ENCODE assay signal across 1 cellular context in the genomic region with DNA sequence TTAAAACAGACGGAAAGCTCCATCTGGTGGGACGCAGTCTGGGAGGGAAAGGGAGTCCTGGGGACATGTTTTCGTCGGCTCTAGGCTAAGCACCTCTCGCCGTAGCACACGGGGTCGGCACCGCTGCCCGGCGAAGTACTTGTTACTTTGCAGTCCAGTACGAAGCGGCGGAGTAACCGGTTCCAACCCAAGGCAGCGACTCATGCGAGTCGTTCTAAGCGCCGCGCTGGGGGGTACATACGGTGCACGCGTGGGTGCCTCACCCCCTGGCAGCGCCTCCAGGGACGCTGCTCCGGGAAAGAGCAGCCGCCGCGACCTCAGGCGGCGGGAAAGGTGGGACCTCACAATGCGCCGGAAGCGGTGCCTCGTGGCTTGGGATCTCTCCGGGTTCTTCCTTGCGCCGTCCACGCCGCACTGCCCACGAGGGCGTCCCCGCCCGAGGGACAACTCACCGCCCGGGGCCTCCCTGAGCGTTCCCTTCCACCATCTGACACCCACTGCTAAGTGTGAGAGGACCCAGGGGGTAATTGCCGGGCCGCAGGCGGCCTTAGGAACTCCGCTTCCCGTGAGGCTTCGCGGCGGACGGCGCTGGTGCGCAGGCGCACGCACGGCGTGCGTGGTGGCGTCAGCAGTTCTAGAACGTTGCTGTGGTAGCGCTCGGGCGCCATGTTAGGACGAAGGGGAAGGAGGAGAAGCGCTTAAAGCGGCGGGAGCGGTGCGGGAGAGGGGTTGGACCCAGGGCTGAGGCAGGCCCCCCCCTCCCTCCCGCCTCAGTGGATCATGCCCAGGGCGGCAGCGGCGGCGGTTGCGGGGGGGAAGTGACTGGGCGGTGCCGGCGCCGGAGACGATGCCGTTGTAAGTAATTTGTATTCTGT.
A peak's percentile ranks its signal among the peaks of the same experiment; 100 is the strongest.
TF ChIP-seq lines count a peak whose summit lies in the region.

A gene (plus strand): TSS at position 637 of the 875 bp plus-strand sequence. CDS start 211 bp downstream, at position 848.

TF ChIP-seq in GM12878, 131 proteins besides CTCF, POLR2A, EP300 and RAD21 (continued from another document and continues in another):
- 0 out of 2 replicates have a peak, but pooled peaks have one; percentile 7 for TF ChIP-seq MTA2 (IDR thresholded peaks at IDR 0.05; ENCODE audit: low read depth)
- no peak for TF ChIP-seq ZZZ3 (IDR thresholded peaks at IDR 0.05; ENCODE audit: control insufficient read depth, insufficient read length, low read depth)
- peak; percentile 83 for TF ChIP-seq SIX5 (IDR thresholded peaks at IDR 0.05; ENCODE audit: low read depth, low read length, severe bottlenecking)
- TF ChIP-seq EZH2 (IDR thresholded peaks at IDR 0.05; ENCODE audit: borderline replicate concordance, control insufficient read depth, low read depth, low read length), result no peak
- no peak for TF ChIP-seq ZNF384 (IDR thresholded peaks at IDR 0.05; ENCODE audit: borderline replicate concordance, low read depth, low read length)
- TF ChIP-seq, protein P1, sequence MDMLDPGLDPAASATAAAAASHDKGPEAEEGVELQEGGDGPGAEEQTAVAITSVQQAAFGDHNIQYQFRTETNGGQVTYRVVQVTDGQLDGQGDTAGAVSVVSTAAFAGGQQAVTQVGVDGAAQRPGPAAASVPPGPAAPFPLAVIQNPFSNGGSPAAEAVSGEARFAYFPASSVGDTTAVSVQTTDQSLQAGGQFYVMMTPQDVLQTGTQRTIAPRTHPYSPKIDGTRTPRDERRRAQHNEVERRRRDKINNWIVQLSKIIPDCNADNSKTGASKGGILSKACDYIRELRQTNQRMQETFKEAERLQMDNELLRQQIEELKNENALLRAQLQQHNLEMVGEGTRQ (IDR thresholded peaks at IDR 0.05; ENCODE audit: borderline replicate concordance, low read depth, low read length), result no peak
- no peak for TF ChIP-seq CHD4 (IDR thresholded peaks at IDR 0.05)
- TF ChIP-seq EED (IDR thresholded peaks at IDR 0.05; ENCODE audit: low read depth), result peak; percentile 64
- TF ChIP-seq, protein P2, sequence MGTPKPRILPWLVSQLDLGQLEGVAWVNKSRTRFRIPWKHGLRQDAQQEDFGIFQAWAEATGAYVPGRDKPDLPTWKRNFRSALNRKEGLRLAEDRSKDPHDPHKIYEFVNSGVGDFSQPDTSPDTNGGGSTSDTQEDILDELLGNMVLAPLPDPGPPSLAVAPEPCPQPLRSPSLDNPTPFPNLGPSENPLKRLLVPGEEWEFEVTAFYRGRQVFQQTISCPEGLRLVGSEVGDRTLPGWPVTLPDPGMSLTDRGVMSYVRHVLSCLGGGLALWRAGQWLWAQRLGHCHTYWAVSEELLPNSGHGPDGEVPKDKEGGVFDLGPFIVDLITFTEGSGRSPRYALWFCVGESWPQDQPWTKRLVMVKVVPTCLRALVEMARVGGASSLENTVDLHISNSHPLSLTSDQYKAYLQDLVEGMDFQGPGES (IDR thresholded peaks at IDR 0.05), result no peak
- TF ChIP-seq SREBF1 (IDR thresholded peaks at IDR 0.05; ENCODE audit: low read length), result no peak
- TF ChIP-seq IRF4 (IDR thresholded peaks at IDR 0.05; ENCODE audit: low read depth, low read length), result no peak
- TF ChIP-seq SRF (IDR thresholded peaks at IDR 0.05; ENCODE audit: low read depth in 2 of 2, low read length in 2 of 2), result 0 out of 4 replicates have a peak, but pooled peaks of 1 of the 2 experiments have one; percentile 9
- TF ChIP-seq ZNF217 (IDR thresholded peaks at IDR 0.05), result no peak
- no peak for TF ChIP-seq MTA3 (IDR thresholded peaks at IDR 0.05; ENCODE audit: borderline replicate concordance, low read length)
- TF ChIP-seq KAT2A (conservative IDR thresholded peaks at IDR 0.05; ENCODE audit: control insufficient read depth, low read depth, low read length), result no peak
- TF ChIP-seq ATF7 (IDR thresholded peaks at IDR 0.05; ENCODE audit: low read depth), result no peak
- TF ChIP-seq RBBP5 (conservative IDR thresholded peaks at IDR 0.05), result no peak
- TF ChIP-seq, protein P3, sequence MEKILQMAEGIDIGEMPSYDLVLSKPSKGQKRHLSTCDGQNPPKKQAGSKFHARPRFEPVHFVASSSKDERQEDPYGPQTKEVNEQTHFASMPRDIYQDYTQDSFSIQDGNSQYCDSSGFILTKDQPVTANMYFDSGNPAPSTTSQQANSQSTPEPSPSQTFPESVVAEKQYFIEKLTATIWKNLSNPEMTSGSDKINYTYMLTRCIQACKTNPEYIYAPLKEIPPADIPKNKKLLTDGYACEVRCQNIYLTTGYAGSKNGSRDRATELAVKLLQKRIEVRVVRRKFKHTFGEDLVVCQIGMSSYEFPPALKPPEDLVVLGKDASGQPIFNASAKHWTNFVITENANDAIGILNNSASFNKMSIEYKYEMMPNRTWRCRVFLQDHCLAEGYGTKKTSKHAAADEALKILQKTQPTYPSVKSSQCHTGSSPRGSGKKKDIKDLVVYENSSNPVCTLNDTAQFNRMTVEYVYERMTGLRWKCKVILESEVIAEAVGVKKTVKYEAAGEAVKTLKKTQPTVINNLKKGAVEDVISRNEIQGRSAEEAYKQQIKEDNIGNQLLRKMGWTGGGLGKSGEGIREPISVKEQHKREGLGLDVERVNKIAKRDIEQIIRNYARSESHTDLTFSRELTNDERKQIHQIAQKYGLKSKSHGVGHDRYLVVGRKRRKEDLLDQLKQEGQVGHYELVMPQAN (conservative IDR thresholded peaks at IDR 0.05), result peak; percentile 59
- no peak for TF ChIP-seq RAD51 (IDR thresholded peaks at IDR 0.05)
- TF ChIP-seq HDAC2 (IDR thresholded peaks at IDR 0.05), result peak; percentile 76; the same call in 1 of the 2 replicates
- TF ChIP-seq SIN3A (IDR thresholded peaks at IDR 0.05; ENCODE audit: low read depth, low read length), result peak; percentile 50
- TF ChIP-seq, protein P4, sequence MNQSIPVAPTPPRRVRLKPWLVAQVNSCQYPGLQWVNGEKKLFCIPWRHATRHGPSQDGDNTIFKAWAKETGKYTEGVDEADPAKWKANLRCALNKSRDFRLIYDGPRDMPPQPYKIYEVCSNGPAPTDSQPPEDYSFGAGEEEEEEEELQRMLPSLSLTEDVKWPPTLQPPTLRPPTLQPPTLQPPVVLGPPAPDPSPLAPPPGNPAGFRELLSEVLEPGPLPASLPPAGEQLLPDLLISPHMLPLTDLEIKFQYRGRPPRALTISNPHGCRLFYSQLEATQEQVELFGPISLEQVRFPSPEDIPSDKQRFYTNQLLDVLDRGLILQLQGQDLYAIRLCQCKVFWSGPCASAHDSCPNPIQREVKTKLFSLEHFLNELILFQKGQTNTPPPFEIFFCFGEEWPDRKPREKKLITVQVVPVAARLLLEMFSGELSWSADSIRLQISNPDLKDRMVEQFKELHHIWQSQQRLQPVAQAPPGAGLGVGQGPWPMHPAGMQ (IDR thresholded peaks at IDR 0.05; ENCODE audit: borderline replicate concordance), result no peak
- peak; percentile 83 for TF ChIP-seq TAF1 (IDR thresholded peaks at IDR 0.05; ENCODE audit: borderline replicate concordance, low read depth, low read length)
- TF ChIP-seq ETV6 (conservative IDR thresholded peaks at IDR 0.05 in 1 of 2, IDR thresholded peaks at IDR 0.05 in 1 of 2; ENCODE audit: borderline replicate concordance in 1 of 2, low read depth in 1 of 2), result no peak
- no peak for TF ChIP-seq MEF2B (IDR thresholded peaks at IDR 0.05; ENCODE audit: partially characterized antibody, poor library complexity, severe bottlenecking)
- peak; percentile 51 for TF ChIP-seq NR2F1 (conservative IDR thresholded peaks at IDR 0.05)
- no peak for TF ChIP-seq MYB (IDR thresholded peaks at IDR 0.05; ENCODE audit: borderline replicate concordance, low read depth, low read length)
- 0 out of 2 replicates have a peak, but pooled peaks have one; percentile 74 for TF ChIP-seq TCF3 (IDR thresholded peaks at IDR 0.05; ENCODE audit: borderline replicate concordance, insufficient read depth, low read depth, low read length)
- TF ChIP-seq CBX3 (IDR thresholded peaks at IDR 0.05; ENCODE audit: borderline replicate concordance, low read depth), result no peak
- peak; percentile 73 for TF ChIP-seq MYC (IDR thresholded peaks at IDR 0.05; ENCODE audit: insufficient read depth, insufficient read length, insufficient replicate concordance, low read length, severe bottlenecking)
- TF ChIP-seq, protein P5, sequence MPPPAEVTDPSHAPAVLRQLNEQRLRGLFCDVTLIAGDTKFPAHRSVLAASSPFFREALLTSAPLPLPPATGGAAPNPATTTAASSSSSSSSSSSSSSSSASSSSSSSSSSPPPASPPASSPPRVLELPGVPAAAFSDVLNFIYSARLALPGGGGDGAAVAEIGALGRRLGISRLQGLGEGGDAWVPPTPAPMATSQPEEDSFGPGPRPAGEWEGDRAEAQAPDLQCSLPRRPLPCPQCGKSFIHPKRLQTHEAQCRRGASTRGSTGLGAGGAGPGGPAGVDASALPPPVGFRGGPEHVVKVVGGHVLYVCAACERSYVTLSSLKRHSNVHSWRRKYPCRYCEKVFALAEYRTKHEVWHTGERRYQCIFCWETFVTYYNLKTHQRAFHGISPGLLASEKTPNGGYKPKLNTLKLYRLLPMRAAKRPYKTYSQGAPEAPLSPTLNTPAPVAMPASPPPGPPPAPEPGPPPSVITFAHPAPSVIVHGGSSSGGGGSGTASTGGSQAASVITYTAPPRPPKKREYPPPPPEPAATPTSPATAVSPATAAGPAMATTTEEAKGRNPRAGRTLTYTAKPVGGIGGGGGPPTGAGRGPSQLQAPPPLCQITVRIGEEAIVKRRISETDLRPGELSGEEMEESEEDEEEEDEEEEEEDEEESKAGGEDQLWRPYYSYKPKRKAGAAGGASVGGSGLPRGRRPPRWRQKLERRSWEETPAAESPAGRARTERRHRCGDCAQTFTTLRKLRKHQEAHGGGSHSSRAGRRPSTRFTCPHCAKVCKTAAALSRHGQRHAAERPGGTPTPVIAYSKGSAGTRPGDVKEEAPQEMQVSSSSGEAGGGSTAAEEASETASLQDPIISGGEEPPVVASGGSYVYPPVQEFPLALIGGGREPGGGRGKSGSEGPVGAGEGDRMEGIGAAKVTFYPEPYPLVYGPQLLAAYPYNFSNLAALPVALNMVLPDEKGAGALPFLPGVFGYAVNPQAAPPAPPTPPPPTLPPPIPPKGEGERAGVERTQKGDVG (CRISPR knock-in tag; IDR thresholded peaks at IDR 0.05), result no peak
- no peak for TF ChIP-seq STAT1 (conservative IDR thresholded peaks at IDR 0.05)
- 0 out of 2 replicates have a peak, but pooled peaks have one; percentile 19 for TF ChIP-seq SMARCA5 (IDR thresholded peaks at IDR 0.05)
- no peak for TF ChIP-seq FOXM1 (IDR thresholded peaks at IDR 0.05; ENCODE audit: low read depth, low read length)
- TF ChIP-seq, protein P6, sequence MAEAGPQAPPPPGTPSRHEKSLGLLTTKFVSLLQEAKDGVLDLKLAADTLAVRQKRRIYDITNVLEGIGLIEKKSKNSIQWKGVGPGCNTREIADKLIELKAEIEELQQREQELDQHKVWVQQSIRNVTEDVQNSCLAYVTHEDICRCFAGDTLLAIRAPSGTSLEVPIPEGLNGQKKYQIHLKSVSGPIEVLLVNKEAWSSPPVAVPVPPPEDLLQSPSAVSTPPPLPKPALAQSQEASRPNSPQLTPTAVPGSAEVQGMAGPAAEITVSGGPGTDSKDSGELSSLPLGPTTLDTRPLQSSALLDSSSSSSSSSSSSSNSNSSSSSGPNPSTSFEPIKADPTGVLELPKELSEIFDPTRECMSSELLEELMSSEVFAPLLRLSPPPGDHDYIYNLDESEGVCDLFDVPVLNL (IDR thresholded peaks at IDR 0.05; ENCODE audit: low read depth, low read length), result no peak
- peak; percentile 96 for TF ChIP-seq YY1 (IDR thresholded peaks at IDR 0.05; ENCODE audit: low read depth, low read length)
- TF ChIP-seq, protein P7, sequence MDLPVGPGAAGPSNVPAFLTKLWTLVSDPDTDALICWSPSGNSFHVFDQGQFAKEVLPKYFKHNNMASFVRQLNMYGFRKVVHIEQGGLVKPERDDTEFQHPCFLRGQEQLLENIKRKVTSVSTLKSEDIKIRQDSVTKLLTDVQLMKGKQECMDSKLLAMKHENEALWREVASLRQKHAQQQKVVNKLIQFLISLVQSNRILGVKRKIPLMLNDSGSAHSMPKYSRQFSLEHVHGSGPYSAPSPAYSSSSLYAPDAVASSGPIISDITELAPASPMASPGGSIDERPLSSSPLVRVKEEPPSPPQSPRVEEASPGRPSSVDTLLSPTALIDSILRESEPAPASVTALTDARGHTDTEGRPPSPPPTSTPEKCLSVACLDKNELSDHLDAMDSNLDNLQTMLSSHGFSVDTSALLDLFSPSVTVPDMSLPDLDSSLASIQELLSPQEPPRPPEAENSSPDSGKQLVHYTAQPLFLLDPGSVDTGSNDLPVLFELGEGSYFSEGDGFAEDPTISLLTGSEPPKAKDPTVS (IDR thresholded peaks at IDR 0.05; ENCODE audit: low read depth, low read length), result peak; percentile 36; the same call in 1 of the 2 replicates
- peak; percentile 88 for TF ChIP-seq GATAD2B (conservative IDR thresholded peaks at IDR 0.05; ENCODE audit: low read depth)
- no peak for TF ChIP-seq NFIC (IDR thresholded peaks at IDR 0.05; ENCODE audit: low read depth, low read length)
- TF ChIP-seq, protein P8, sequence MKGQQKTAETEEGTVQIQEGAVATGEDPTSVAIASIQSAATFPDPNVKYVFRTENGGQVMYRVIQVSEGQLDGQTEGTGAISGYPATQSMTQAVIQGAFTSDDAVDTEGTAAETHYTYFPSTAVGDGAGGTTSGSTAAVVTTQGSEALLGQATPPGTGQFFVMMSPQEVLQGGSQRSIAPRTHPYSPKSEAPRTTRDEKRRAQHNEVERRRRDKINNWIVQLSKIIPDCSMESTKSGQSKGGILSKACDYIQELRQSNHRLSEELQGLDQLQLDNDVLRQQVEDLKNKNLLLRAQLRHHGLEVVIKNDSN (IDR thresholded peaks at IDR 0.05; ENCODE audit: borderline replicate concordance, extremely low read length, insufficient read depth, low read depth, low read length), result no peak
- no peak for TF ChIP-seq BMI1 (IDR thresholded peaks at IDR 0.05; ENCODE audit: borderline replicate concordance)
- no peak for TF ChIP-seq HDAC6 (IDR thresholded peaks at IDR 0.05; ENCODE audit: unreplicated experiment)
- 0 out of 2 replicates have a peak, but pooled peaks have one; percentile 34 for TF ChIP-seq TBL1XR1 (IDR thresholded peaks at IDR 0.05; ENCODE audit: low read depth, low read length)
- no peak for TF ChIP-seq SPI1 (IDR thresholded peaks at IDR 0.05; ENCODE audit: borderline replicate concordance, insufficient read depth, low read depth, low read length)
- TF ChIP-seq, protein P9, sequence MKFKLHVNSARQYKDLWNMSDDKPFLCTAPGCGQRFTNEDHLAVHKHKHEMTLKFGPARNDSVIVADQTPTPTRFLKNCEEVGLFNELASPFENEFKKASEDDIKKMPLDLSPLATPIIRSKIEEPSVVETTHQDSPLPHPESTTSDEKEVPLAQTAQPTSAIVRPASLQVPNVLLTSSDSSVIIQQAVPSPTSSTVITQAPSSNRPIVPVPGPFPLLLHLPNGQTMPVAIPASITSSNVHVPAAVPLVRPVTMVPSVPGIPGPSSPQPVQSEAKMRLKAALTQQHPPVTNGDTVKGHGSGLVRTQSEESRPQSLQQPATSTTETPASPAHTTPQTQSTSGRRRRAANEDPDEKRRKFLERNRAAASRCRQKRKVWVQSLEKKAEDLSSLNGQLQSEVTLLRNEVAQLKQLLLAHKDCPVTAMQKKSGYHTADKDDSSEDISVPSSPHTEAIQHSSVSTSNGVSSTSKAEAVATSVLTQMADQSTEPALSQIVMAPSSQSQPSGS (IDR thresholded peaks at IDR 0.05; ENCODE audit: low read length), result no peak
- TF ChIP-seq YBX1 (IDR thresholded peaks at IDR 0.05), result no peak
- TF ChIP-seq STAT3 (IDR thresholded peaks at IDR 0.05; ENCODE audit: low read depth, low read length), result no peak
- peak; percentile 83 for TF ChIP-seq POU2F2 (IDR thresholded peaks at IDR 0.05; ENCODE audit: borderline replicate concordance, low read depth, low read length)
- no peak for TF ChIP-seq CHD1 (IDR thresholded peaks at IDR 0.05; ENCODE audit: low read depth, low read length)
- TF ChIP-seq CBFB (IDR thresholded peaks at IDR 0.05; ENCODE audit: low read depth), result peak; percentile 68; the same call in 1 of the 2 replicates
- TF ChIP-seq KDM1A (IDR thresholded peaks at IDR 0.05; ENCODE audit: borderline replicate concordance), result no peak
- TF ChIP-seq RUNX3 (IDR thresholded peaks at IDR 0.05; ENCODE audit: low read length), result peak; percentile 50
- TF ChIP-seq ZSCAN29 (IDR thresholded peaks at IDR 0.05), result no peak
